ENCODE assay signal across 31 cellular contexts in genomic region chr6:130838971-130839370, GRCh38. TPM values are rescaled to one million over a fixed set of nuclear protein-coding genes. Genes with fewer than 3 reads are reported as not detected.
"Had no signal": no experiment of that assay in that cellular context is flagged by ENCODE, and none has a peak within 500 bp of the region (broad histone marks: within the 10 kb centered on the region; RNA-seq: fewer than 3 reads in every experiment).

No MANE protein-coding gene starts in this region.

- H3K4me1 Mint-ChIP-seq: central memory CD8-positive, alpha-beta T cell; memory B cell; natural killer cell; neural crest cell; stimulated activated naive B cell treated with anti-CD40 and anti-IgM and Interleukin-4, amounts not matched to agents 10 μg/mL and 1 μg/mL and 100 μg/mL, for 72 hours had no signal

- H3K36me3 ChIP-seq: esophagus squamous epithelium, gastrocnemius medialis, neutrophil, pancreas, sigmoid colon, suprapubic skin, thyroid gland had no signal

- H3K79me2 ChIP-seq: hepatocyte had no signal

- FAIRE-seq: kidney, pancreas, urothelium cell line had no signal

- H3K27ac ChIP-seq: esophagus squamous epithelium, hepatocyte, neutrophil, pancreas, sigmoid colon, suprapubic skin, thyroid gland, upper lobe of left lung had no signal

- H2AFZ ChIP-seq: hepatocyte had no signal

- H3K9me3 ChIP-seq: esophagus squamous epithelium, gastrocnemius medialis, neutrophil, pancreas, sigmoid colon, suprapubic skin, thyroid gland, upper lobe of left lung had no signal

- ATAC-seq: left lobe of liver; natural killer cell; pancreas; stimulated activated naive B cell treated with anti-CD40 and anti-IgM and Interleukin-4, amounts not matched to agents 10 μg/mL and 1 μg/mL and 100 μg/mL, for 72 hours had no signal

- DNase-seq: dermis blood vessel endothelial cell; effector memory CD4-positive, alpha-beta T cell; erythroblast; esophagus squamous epithelium; foreskin fibroblast; gastrocnemius medialis; head of caudate nucleus; kidney; natural killer cell; pancreas; sigmoid colon; stimulated activated naive B cell treated with anti-CD40 and anti-IgM and Interleukin-4, amounts not matched to agents 10 μg/mL and 1 μg/mL and 100 μg/mL, for 72 hours; thyroid gland; upper lobe of left lung had no signal

- H3K4me3 ChIP-seq: coronary artery, esophagus squamous epithelium, gastrocnemius medialis, hepatocyte, lung, pancreas, sigmoid colon, suprapubic skin, thyroid gland, upper lobe of left lung had no signal

- H3K27me3 Mint-ChIP-seq: central memory CD8-positive, alpha-beta T cell; memory B cell; progenitor cell of endocrine pancreas; stimulated activated naive B cell treated with anti-CD40 and anti-IgM and Interleukin-4, amounts not matched to agents 10 μg/mL and 1 μg/mL and 100 μg/mL, for 72 hours; stimulated activated naive CD8-positive, alpha-beta T cell treated with anti-CD3 and anti-CD28 coated beads, Interleukin-15, Interleukin-2, amounts not matched to agents 100 ng/mL and 50 ng/mL, for 24 hours had no signal

- H3K4me2 ChIP-seq: hepatocyte had no signal

- H3K4me3 Mint-ChIP-seq: central memory CD8-positive, alpha-beta T cell; memory B cell; natural killer cell; neural crest cell; stimulated activated naive B cell treated with anti-CD40 and anti-IgM and Interleukin-4, amounts not matched to agents 10 μg/mL and 1 μg/mL and 100 μg/mL, for 72 hours; stimulated activated naive CD8-positive, alpha-beta T cell treated with anti-CD3 and anti-CD28 coated beads, Interleukin-15, Interleukin-2, amounts not matched to agents 100 ng/mL and 50 ng/mL, for 24 hours had no signal

- H3K9me3 Mint-ChIP-seq: central memory CD8-positive, alpha-beta T cell; memory B cell; natural killer cell; neural crest cell; stimulated activated naive B cell treated with anti-CD40 and anti-IgM and Interleukin-4, amounts not matched to agents 10 μg/mL and 1 μg/mL and 100 μg/mL, for 72 hours; stimulated activated naive CD8-positive, alpha-beta T cell treated with anti-CD3 and anti-CD28 coated beads, Interleukin-15, Interleukin-2, amounts not matched to agents 100 ng/mL and 50 ng/mL, for 24 hours had no signal

- H3K4me1 ChIP-seq: esophagus squamous epithelium, gastrocnemius medialis, pancreas, thyroid gland, upper lobe of left lung had no signal

- H3K36me3 Mint-ChIP-seq: natural killer cell had no signal

- H3K27me3 ChIP-seq: esophagus squamous epithelium, gastrocnemius medialis, hepatocyte, neutrophil, pancreas, sigmoid colon, suprapubic skin, thyroid gland, upper lobe of left lung had no signal

- H3K27ac Mint-ChIP-seq: memory B cell; natural killer cell; progenitor cell of endocrine pancreas; stimulated activated naive B cell treated with anti-CD40 and anti-IgM and Interleukin-4, amounts not matched to agents 10 μg/mL and 1 μg/mL and 100 μg/mL, for 72 hours; stimulated activated naive CD8-positive, alpha-beta T cell treated with anti-CD3 and anti-CD28 coated beads, Interleukin-15, Interleukin-2, amounts not matched to agents 100 ng/mL and 50 ng/mL, for 24 hours had no signal

RNA-seq across cellular contexts. Expression of gene SMLR1, which starts 11.8 kb away (rescaled TPM):
- total RNA-seq: chondrocyte, dermis blood vessel endothelial cell, esophagus squamous epithelium, gastrocnemius medialis, glomerular endothelial cell, lung, mononuclear cell, natural killer cell, neural crest cell, omental fat pad, sigmoid colon, skeletal muscle tissue, suprapubic skin, thyroid gland had no signal
- polyA plus RNA-seq: lung, sigmoid colon had no signal
